8 cellular contexts compared by ENCODE assay signal in the genomic region with DNA sequence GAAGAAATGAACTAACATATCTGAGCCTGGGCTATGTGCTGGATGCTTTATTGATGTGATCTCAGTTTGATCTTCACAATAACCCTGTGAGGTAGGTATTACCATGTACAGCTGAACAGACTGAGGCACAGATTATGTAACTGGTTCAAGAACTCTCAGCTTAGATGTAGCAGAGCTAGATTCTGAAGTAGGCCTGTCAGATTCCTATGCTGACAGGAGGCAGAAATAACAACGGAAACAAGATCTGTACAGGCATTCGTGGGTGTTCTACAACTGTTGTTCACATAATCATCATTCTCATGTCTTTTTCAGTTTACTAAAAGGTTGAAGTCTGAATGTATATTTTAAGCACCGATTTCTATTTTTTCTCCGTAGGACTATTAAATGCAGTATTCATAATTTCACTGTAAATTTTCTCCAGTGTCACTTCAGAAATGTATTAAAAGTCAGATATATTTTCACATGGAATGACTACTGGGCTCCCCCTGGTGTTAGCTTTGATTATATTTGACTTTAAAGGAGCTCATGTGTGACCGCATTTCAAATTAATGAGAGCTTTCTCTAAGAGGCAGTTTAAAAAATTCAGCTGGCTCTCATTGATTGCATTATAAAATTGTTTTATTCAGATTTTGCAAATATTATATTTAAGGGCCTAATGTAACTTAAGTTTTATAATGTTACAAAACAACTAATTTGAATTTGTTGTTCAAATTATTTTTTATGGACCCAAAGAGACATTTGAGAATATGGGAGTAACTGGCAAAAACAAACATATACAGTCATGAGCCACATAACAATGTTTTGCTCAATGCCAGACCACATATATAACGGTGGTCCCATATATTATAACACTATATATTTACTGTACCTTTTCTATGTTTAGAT. TPM values are rescaled to one million over a fixed set of nuclear protein-coding genes. Genes with fewer than 3 reads are reported as not detected.
A peak's percentile ranks its signal among the peaks of the same experiment; 100 is the strongest.
DNase-seq lines count a peak whose midpoint lies in the region; ATAC-seq, FAIRE-seq and TF ChIP-seq lines count a peak whose summit lies in the region.

No MANE protein-coding gene starts in this region.

- H3K4me1 ChIP-seq in astrocyte (ENCODE audit: insufficient read depth, low read length) = no peaks in the 10 kb centered on the region
- H3K4me1 ChIP-seq in liver (ENCODE audit: control insufficient read depth in 4 of 4, insufficient read depth in 4 of 4, low read length in 3 of 4) = no peaks in the 10 kb centered on the region

- H3K27me3 Mint-ChIP-seq in astrocyte (ENCODE audit: low read depth, unreplicated experiment) = no peaks in the 10 kb centered on the region
- peaks cover 7 to 16% of the 10 kb centered on the region in 2 donors for H3K27me3 Mint-ChIP-seq in T-cell

- ATAC-seq in T-cell (replicated peaks in 1 of 4) (no peak), GM18858 (IDR thresholded peaks at IDR 0.05; ENCODE audit: unreplicated experiment) (no peak), GM19395 (IDR thresholded peaks at IDR 0.05; ENCODE audit: unreplicated experiment) (no peak)

- FAIRE-seq in astrocyte (lab: Jason Lieb, UNC) = no peak

- DNase-seq in NCI-H524 (lab: John Stamatoyannopoulos, UW) (peak; percentile 14 to 51), NCI-H524 treated with DMSO at 0.1 percent for 48 hours (lab: John Stamatoyannopoulos, UW) (no peak), NCI-H2081 treated with DMSO at 0.1 percent for 48 hours (lab: John Stamatoyannopoulos, UW) (peak; percentile 6), astrocyte (ENCODE audit: low read depth) (peak; percentile 0), T-cell (no peak)

- CTCF ChIA-PET in T-cell (lab: Charles Lee) = interaction anchor here (0.6 to 1.5 kb wide), 11 partner anchors 9 to 495 kb away, joined by 3 to 7 read pairs (median 3); a partner anchor contains a TSS

- no peaks in the 10 kb centered on the region for H3K79me2 ChIP-seq in astrocyte (ENCODE audit: insufficient read depth, low read length)

- H3K4me3 ChIP-seq in astrocyte (ENCODE audit: insufficient read depth, low read depth, low read length) = no peak overlapping the region
- no peak overlapping the region for H3K4me3 ChIP-seq in liver (ENCODE audit: low read depth in 1 of 3, low read length in 3 of 3)

- no peaks in the 10 kb centered on the region for H3K36me3 Mint-ChIP-seq in astrocyte (ENCODE audit: low read depth, unreplicated experiment)
- no peaks in the 10 kb centered on the region for H3K36me3 Mint-ChIP-seq in T-cell

- H3K27ac ChIP-seq in astrocyte (ENCODE audit: low read depth, low read length) (no peak overlapping the region), liver (ENCODE audit: low read depth in 1 of 2, low read length in 2 of 2) (no peak overlapping the region)

- peak; percentile 46 for TF ChIP-seq CTCF in astrocyte (IDR thresholded peaks at IDR 0.05; ENCODE audit: insufficient read depth, low read depth, low read length)
- TF ChIP-seq CTCF in liver (IDR thresholded peaks at IDR 0.05; ENCODE audit: low read depth, low read length, missing input control) = peak; percentile 50

- H3K9ac ChIP-seq in astrocyte (ENCODE audit: low read length) (no peak overlapping the region), liver (ENCODE audit: low read depth in 1 of 2, low read length in 2 of 2) (no peak overlapping the region)

- no peaks in the 10 kb centered on the region for H3K9me3 ChIP-seq in astrocyte (ENCODE audit: insufficient read depth, low read depth, low read length)
- no peaks in the 10 kb centered on the region for H3K9me3 ChIP-seq in liver (ENCODE audit: control insufficient read depth in 4 of 4, low read length in 3 of 4)

- H3K4me1 Mint-ChIP-seq in astrocyte (ENCODE audit: low read depth, unreplicated experiment) (peaks cover 10% of the 10 kb centered on the region), T-cell (no peaks in the 10 kb centered on the region)

- WGBS in liver = 46% methylated on average over 6 of the region's 6 CpGs

- H3K27ac Mint-ChIP-seq in astrocyte (ENCODE audit: unreplicated experiment) (no peak overlapping the region), T-cell (no peak overlapping the region)

- H4K20me1 ChIP-seq in astrocyte (ENCODE audit: insufficient read depth, low read length) = no peaks in the 10 kb centered on the region

- no peak overlapping the region for H3K4me2 ChIP-seq in astrocyte (ENCODE audit: low read length)

- H2AFZ ChIP-seq in astrocyte (ENCODE audit: low read depth, low read length) = no peak overlapping the region

- peak; percentile 72 to 77 for TF ChIP-seq RAD21 in liver (IDR thresholded peaks at IDR 0.05)

- no peaks in the 10 kb centered on the region for H3K36me3 ChIP-seq in astrocyte (ENCODE audit: insufficient read depth, low read length)
- no peaks in the 10 kb centered on the region for H3K36me3 ChIP-seq in liver (ENCODE audit: control insufficient read depth in 4 of 4, insufficient read depth in 3 of 4, low read depth in 1 of 4, low read length in 3 of 4)

- H3K4me3 Mint-ChIP-seq in astrocyte (ENCODE audit: unreplicated experiment) (no peak overlapping the region), T-cell (no peak overlapping the region)

- H3K9me3 Mint-ChIP-seq in astrocyte (ENCODE audit: unreplicated experiment) (no peaks in the 10 kb centered on the region), T-cell (no peaks in the 10 kb centered on the region)

- POLR2A ChIA-PET in T-cell (lab: Charles Lee) = no interaction called here

- no peaks in the 10 kb centered on the region for H3K27me3 ChIP-seq in astrocyte (ENCODE audit: insufficient read depth, low read length)
- no peaks in the 10 kb centered on the region for H3K27me3 ChIP-seq in liver (ENCODE audit: control insufficient read depth in 4 of 4, insufficient read depth in 4 of 4, low read length in 3 of 4)

TF ChIP-seq in liver, 16 proteins besides CTCF, POLR2A, EP300 and RAD21:
- TF ChIP-seq FOXA1 (IDR thresholded peaks at IDR 0.05) = no peak
- no peak for TF ChIP-seq ATF3 (IDR thresholded peaks at IDR 0.05)
- TF ChIP-seq JUND (IDR thresholded peaks at IDR 0.05) = no peak
- no peak for TF ChIP-seq FOXA2 (IDR thresholded peaks at IDR 0.05)
- no peak for TF ChIP-seq SP1 (IDR thresholded peaks at IDR 0.05)
- no peak for TF ChIP-seq HNF4G (IDR thresholded peaks at IDR 0.05)
- no peak for TF ChIP-seq RXRA (IDR thresholded peaks at IDR 0.05)
- TF ChIP-seq, protein P1, sequence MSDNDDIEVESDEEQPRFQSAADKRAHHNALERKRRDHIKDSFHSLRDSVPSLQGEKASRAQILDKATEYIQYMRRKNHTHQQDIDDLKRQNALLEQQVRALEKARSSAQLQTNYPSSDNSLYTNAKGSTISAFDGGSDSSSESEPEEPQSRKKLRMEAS (IDR thresholded peaks at IDR 0.05) = no peak

RNA-seq across cellular contexts. Expression of gene SLC17A4, which starts 36.4 kb away (rescaled TPM):
- total RNA-seq in astrocyte = not detected in 2 replicates
- total RNA-seq in liver = 10 to 100 TPM in 1 of 2 donors, 1 to 10 TPM in 1; 4.6 to 27.3 TPM
- 10 to 100 TPM in 1 of 2 donors, 1 to 10 TPM in 1; 4.4 to 12.1 TPM for polyA plus RNA-seq in liver
- total RNA-seq in T-cell = not detected

Comparison
In these comparisons a context has a peak if more than half of its experiments do, and no peak if none do; other contexts are left out.
1. DNase-seq: peak in NCI-H524 (2 of 2), NCI-H2081 treated with DMSO at 0.1 percent for 48 hours (single experiment) and astrocyte (single experiment); none in NCI-H524 treated with DMSO at 0.1 percent for 48 hours (single experiment) and T-cell (0 of 34).